Comparison of ENCODE assay signal across 1 cellular context in the genomic region with DNA sequence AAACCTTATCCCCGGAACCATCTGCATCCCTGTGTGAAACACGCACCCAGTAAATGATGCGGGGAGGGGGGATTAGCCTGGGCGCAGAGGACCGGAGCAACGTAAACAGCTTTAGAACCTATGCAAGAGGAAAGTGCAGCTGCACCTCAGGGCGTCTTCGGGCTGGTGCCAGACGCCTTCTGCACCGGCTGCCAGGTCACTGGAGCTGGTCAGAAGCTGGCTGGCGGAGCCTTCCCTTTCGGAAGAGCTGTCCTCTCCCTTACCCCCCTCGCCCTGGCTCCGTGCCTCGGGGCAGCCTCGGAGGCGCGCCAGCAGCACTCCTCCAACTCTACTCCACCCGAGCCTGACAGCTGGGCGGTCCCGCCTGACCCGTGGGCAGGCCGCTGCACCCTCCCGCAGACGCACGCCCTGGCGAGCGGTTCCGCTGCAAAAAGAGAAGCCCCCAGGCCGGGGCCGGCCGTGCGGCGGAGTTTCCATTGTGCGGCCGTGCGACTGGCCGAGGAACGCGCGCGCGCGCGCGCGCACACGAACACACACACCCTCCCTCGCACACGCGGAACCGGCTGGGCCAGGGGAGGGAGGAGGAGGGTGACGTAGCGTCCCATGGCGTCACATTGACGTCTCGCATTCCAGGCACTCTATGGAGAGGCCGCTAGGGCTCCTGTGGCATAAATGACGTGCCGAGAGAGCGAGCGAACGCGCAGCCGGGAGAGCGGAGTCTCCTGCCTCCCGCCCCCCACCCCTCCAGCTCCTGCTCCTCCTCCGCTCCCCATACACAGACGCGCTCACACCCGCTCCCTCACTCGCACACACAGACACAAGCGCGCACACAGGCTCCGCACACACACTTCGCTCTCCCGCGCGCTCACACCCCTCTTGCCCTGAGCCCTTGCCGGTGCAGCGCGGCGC.
TF ChIP-seq lines count a peak whose summit lies in the region.

NR4A3 (plus strand) TSS at position 699 of the 909 bp plus-strand sequence. CDS start 6,158 bp downstream, outside the sequence.

TF ChIP-seq in K562, 482 proteins besides CTCF, POLR2A, EP300 and RAD21 (continued from another document and continues in another):
- TF ChIP-seq ZEB2 (IDR thresholded peaks at IDR 0.05), result no peak
- TF ChIP-seq STAT5B (CRISPR knock-in tag; IDR thresholded peaks at IDR 0.05), result no peak
- no peak for TF ChIP-seq PTRF (tag; IDR thresholded peaks at IDR 0.05)
- no peak for TF ChIP-seq SRSF1 (IDR thresholded peaks at IDR 0.05; ENCODE audit: low read depth, low read length)
- no peak for TF ChIP-seq CREB3L1 (IDR thresholded peaks at IDR 0.05; ENCODE audit: borderline replicate concordance, low read depth)
- no peak for TF ChIP-seq MXD1 (CRISPR knock-in tag; IDR thresholded peaks at IDR 0.05; ENCODE audit: borderline replicate concordance, poor library complexity, severe bottlenecking)
- TF ChIP-seq ARID1B (IDR thresholded peaks at IDR 0.05), result no peak
- no peak for TF ChIP-seq NCOA2 (IDR thresholded peaks at IDR 0.05; ENCODE audit: partially characterized antibody in 2 of 2)
- TF ChIP-seq SOX6 (IDR thresholded peaks at IDR 0.05), result peak; percentile 28; the same call in 1 of the 2 replicates
- no peak for TF ChIP-seq ZNF280A (IDR thresholded peaks at IDR 0.05; ENCODE audit: low read depth, partially characterized antibody)
- no peak for TF ChIP-seq MAFF (IDR thresholded peaks at IDR 0.05; ENCODE audit: low read length)
- TF ChIP-seq RNF219 (CRISPR knock-in tag; IDR thresholded peaks at IDR 0.05), result no peak
- no peak for TF ChIP-seq THRB (CRISPR knock-in tag; conservative IDR thresholded peaks at IDR 0.05)
- TF ChIP-seq HDAC8 (tag; IDR thresholded peaks at IDR 0.05), result no peak
- TF ChIP-seq CC2D1A (IDR thresholded peaks at IDR 0.05), result no peak
- TF ChIP-seq, protein P1, sequence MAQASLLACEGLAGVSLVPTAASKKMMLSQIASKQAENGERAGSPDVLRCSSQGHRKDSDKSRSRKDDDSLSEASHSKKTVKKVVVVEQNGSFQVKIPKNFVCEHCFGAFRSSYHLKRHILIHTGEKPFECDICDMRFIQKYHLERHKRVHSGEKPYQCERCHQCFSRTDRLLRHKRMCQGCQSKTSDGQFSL (CRISPR knock-in tag; IDR thresholded peaks at IDR 0.05), result peak; percentile 10; the same call in 1 of the 2 replicates
- TF ChIP-seq, protein P1 (tag; IDR thresholded peaks at IDR 0.05), result no peak
- TF ChIP-seq CTBP1 (IDR thresholded peaks at IDR 0.05; ENCODE audit: borderline replicate concordance), result peak; percentile 73; the same call in 1 of the 2 replicates
- TF ChIP-seq KDM5B (IDR thresholded peaks at IDR 0.05; ENCODE audit: insufficient replicate concordance, low read depth, low read length), result peak; percentile 45
- TF ChIP-seq NR2F6 (CRISPR knock-in tag; IDR thresholded peaks at IDR 0.05), result no peak
- TF ChIP-seq RCOR1 (IDR thresholded peaks at IDR 0.05; ENCODE audit: borderline replicate concordance in 1 of 2, low read depth in 2 of 2, low read length in 2 of 2), result no peak; a peak in 1 of 4 replicates
- TF ChIP-seq XRCC5 (IDR thresholded peaks at IDR 0.05; ENCODE audit: low read depth, low read length), result no peak
- TF ChIP-seq ZNF133 (CRISPR knock-in tag; IDR thresholded peaks at IDR 0.05), result no peak
- TF ChIP-seq, protein P2, sequence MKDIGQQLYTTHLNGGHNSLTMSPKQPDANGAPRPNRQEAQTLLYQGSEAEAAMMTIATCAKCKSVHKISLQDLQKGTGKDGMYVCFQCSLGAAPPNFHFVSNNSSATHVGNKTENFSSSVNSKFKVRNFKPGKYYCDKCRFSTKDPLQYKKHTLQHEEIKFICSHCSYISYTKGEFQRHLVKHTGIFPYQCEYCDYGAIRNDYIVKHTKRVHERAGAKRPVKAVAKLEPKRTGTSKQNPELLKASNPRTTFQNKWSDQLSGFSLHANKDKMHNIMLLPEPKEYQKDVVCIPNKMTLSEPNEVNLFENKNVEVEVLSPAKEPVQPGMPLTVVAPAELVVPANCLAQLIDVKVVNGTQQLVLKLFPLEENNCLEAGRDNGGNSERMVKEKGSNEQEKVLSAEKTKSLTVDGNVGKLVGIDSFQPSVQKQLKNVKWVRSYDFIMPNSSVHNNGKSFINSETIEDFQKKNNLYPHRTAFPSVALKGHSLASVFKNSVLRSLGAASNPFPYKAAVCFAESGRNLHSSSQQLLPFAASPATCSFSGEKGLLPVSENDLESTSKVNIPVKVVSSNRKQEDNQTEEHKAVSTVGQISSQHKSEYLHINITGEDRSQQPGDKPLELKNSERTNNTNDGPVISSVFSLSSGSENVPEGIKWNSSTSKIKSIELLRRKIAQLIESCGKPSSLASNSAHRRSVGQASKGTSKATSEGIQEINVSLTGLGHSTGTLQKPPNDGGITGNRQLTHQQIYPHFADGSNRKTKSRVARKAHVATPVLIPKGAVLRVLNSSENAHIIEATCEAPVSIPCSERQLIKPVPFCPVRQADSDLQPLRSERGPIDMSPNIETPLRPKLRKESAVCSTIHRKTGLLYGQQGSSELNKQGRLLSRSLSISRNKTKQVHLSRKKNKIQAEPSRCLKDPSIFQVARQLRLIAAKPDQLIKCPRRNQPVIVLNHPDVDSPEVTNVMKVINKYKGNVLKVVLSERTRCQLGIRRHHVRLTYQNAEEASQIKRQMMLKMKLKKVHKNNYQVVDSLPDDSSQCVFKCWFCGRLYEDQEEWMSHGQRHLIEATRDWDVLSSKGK (CRISPR knock-in tag; IDR thresholded peaks at IDR 0.05), result no peak
- no peak for TF ChIP-seq ZNF586 (CRISPR knock-in tag; conservative IDR thresholded peaks at IDR 0.05)
- no peak for TF ChIP-seq PURB (CRISPR knock-in tag; IDR thresholded peaks at IDR 0.05; ENCODE audit: low read depth)
- peak; percentile 58 for TF ChIP-seq TAF9B (IDR thresholded peaks at IDR 0.05; ENCODE audit: partially characterized antibody)
- TF ChIP-seq PBX2 (CRISPR knock-in tag; IDR thresholded peaks at IDR 0.05; ENCODE audit: low read depth), result no peak
- no peak for TF ChIP-seq PBX2 (tag; conservative IDR thresholded peaks at IDR 0.05; ENCODE audit: low read depth)
- no peak for TF ChIP-seq POLR2H (tag; IDR thresholded peaks at IDR 0.05; ENCODE audit: low read depth)
- no peak for TF ChIP-seq ERF (CRISPR knock-in tag; IDR thresholded peaks at IDR 0.05)
- TF ChIP-seq, protein P3, sequence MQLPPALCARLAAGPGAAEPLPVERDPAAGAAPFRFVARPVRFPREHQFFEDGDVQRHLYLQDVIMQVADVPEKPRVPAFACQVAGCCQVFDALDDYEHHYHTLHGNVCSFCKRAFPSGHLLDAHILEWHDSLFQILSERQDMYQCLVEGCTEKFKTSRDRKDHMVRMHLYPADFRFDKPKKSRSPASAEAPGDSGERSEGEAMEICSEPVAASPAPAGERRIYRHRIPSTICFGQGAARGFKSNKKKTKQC (CRISPR knock-in tag; IDR thresholded peaks at IDR 0.05), result 0 out of 2 replicates have a peak, but pooled peaks have one; percentile 7
- no peak for TF ChIP-seq SREBF2 (CRISPR knock-in tag; IDR thresholded peaks at IDR 0.05)
- no peak for TF ChIP-seq GTF2A2 (tag; IDR thresholded peaks at IDR 0.05)
- TF ChIP-seq ZNF124 (CRISPR knock-in tag; IDR thresholded peaks at IDR 0.05), result no peak
- TF ChIP-seq ZNF766 (CRISPR knock-in tag; conservative IDR thresholded peaks at IDR 0.05), result no peak
- no peak for TF ChIP-seq XRCC4 (IDR thresholded peaks at IDR 0.05; ENCODE audit: extremely low read depth, insufficient read depth, insufficient read length)
- TF ChIP-seq XRCC3 (IDR thresholded peaks at IDR 0.05), result no peak
- TF ChIP-seq RBM22 (IDR thresholded peaks at IDR 0.05; ENCODE audit: low read depth, low read length, poor library complexity, severe bottlenecking), result no peak
- TF ChIP-seq GABPA (tag; conservative IDR thresholded peaks at IDR 0.05; ENCODE audit: low read depth), result 0 out of 2 replicates have a peak, but pooled peaks have one; percentile 17
- TF ChIP-seq WHSC1 (IDR thresholded peaks at IDR 0.05; ENCODE audit: low read length), result no peak
- TF ChIP-seq NR3C1 (CRISPR knock-in tag; IDR thresholded peaks at IDR 0.05), result 0 out of 2 replicates have a peak, but pooled peaks have one; percentile 52
- no peak for TF ChIP-seq JUNB (CRISPR knock-in tag; conservative IDR thresholded peaks at IDR 0.05)
- no peak for TF ChIP-seq HLTF (IDR thresholded peaks at IDR 0.05)
- TF ChIP-seq POLR2G (IDR thresholded peaks at IDR 0.05; ENCODE audit: low read depth, low read length), result peak; percentile 73
- peak; percentile 89 for TF ChIP-seq HNRNPLL (IDR thresholded peaks at IDR 0.05; ENCODE audit: low read depth, low read length, poor library complexity, severe bottlenecking)
- TF ChIP-seq, protein P4, sequence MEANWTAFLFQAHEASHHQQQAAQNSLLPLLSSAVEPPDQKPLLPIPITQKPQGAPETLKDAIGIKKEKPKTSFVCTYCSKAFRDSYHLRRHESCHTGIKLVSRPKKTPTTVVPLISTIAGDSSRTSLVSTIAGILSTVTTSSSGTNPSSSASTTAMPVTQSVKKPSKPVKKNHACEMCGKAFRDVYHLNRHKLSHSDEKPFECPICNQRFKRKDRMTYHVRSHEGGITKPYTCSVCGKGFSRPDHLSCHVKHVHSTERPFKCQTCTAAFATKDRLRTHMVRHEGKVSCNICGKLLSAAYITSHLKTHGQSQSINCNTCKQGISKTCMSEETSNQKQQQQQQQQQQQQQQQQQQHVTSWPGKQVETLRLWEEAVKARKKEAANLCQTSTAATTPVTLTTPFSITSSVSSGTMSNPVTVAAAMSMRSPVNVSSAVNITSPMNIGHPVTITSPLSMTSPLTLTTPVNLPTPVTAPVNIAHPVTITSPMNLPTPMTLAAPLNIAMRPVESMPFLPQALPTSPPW (CRISPR knock-in tag; IDR thresholded peaks at IDR 0.05), result peak; percentile 94
